ENCODE assay signal across 24 cellular contexts in genomic region chr6:35907750-35908149, GRCh38.
"Had no signal": no experiment of that assay in that cellular context is flagged by ENCODE, and none has a peak within 500 bp of the region (broad histone marks: within the 10 kb centered on the region; RNA-seq: fewer than 3 reads in every experiment).

No MANE protein-coding gene starts in this region.

- H3K4me3 Mint-ChIP-seq: activated CD4-positive, alpha-beta T cell treated with anti-CD3 and anti-CD28 coated beads, Interleukin-2, amount 10 ng/mL, durations not matched to agents 7 days and 5 days; activated CD8-positive, alpha-beta memory T cell treated with anti-CD3 and anti-CD28 coated beads, Interleukin-2, amount 10 ng/mL, durations not matched to agents 7 days and 5 days; activated CD8-positive, alpha-beta T cell treated with anti-CD3 and anti-CD28 coated beads for 36 hours; activated naive CD4-positive, alpha-beta T cell treated with anti-CD3 and anti-CD28 coated beads, Interleukin-2, amount 50 U/mL, for 24 hours; activated T-helper 1 cell treated with anti-CD3 and anti-CD28 coated beads, Interleukin-12 subunit alpha, Interleukin-12 subunit beta, Interleukin-2, Interleukin-4 antibody, amounts not matched to agents 30 ng/mL and 10 ng/mL and 1 ng/mL, durations not matched to agents 14 hours and 24 hours and 36 hours; dendritic cell treated with granulocyte-macrophage colony-stimulating factor and Interleukin-4, amounts not matched to agents 40 ng/mL and 50 ng/mL, for 4 days; immature natural killer cell; neural crest cell; stimulated activated naive B cell treated with anti-CD40 and anti-IgM and Interleukin-4, amounts not matched to agents 10 μg/mL and 1 μg/mL and 100 μg/mL, for 72 hours had no signal

- H3K4me1 Mint-ChIP-seq: neural crest cell had no signal

- H3K27me3 Mint-ChIP-seq: activated CD4-positive, alpha-beta T cell treated with anti-CD3 and anti-CD28 coated beads, Interleukin-2, amount 10 ng/mL, durations not matched to agents 7 days and 5 days; activated CD8-positive, alpha-beta memory T cell treated with anti-CD3 and anti-CD28 coated beads, Interleukin-2, amount 10 ng/mL, durations not matched to agents 7 days and 5 days; activated CD8-positive, alpha-beta T cell treated with anti-CD3 and anti-CD28 coated beads for 36 hours; activated naive CD4-positive, alpha-beta T cell treated with anti-CD3 and anti-CD28 coated beads, Interleukin-2, amount 50 U/mL, for 24 hours; dendritic cell treated with granulocyte-macrophage colony-stimulating factor and Interleukin-4, amounts not matched to agents 40 ng/mL and 50 ng/mL, for 4 days; naive B cell; stimulated activated naive B cell treated with anti-CD40 and anti-IgM and Interleukin-4, amounts not matched to agents 10 μg/mL and 1 μg/mL and 100 μg/mL, for 72 hours had no signal

- H3K27ac Mint-ChIP-seq: activated CD4-positive, alpha-beta T cell treated with anti-CD3 and anti-CD28 coated beads, Interleukin-2, amount 10 ng/mL, durations not matched to agents 7 days and 5 days; activated CD8-positive, alpha-beta memory T cell treated with anti-CD3 and anti-CD28 coated beads, Interleukin-2, amount 10 ng/mL, durations not matched to agents 7 days and 5 days; activated CD8-positive, alpha-beta T cell treated with anti-CD3 and anti-CD28 coated beads for 36 hours; activated naive CD4-positive, alpha-beta T cell treated with anti-CD3 and anti-CD28 coated beads, Interleukin-2, amount 50 U/mL, for 24 hours; activated T-helper 1 cell treated with anti-CD3 and anti-CD28 coated beads, Interleukin-12 subunit alpha, Interleukin-12 subunit beta, Interleukin-2, Interleukin-4 antibody, amounts not matched to agents 30 ng/mL and 10 ng/mL and 1 ng/mL, durations not matched to agents 14 hours and 24 hours and 36 hours; dendritic cell treated with granulocyte-macrophage colony-stimulating factor and Interleukin-4, amounts not matched to agents 40 ng/mL and 50 ng/mL, for 4 days; stimulated activated naive B cell treated with anti-CD40 and anti-IgM and Interleukin-4, amounts not matched to agents 10 μg/mL and 1 μg/mL and 100 μg/mL, for 72 hours had no signal

- ATAC-seq: activated CD4-positive, CD25-positive, alpha-beta regulatory T cell treated with anti-CD3 and anti-CD28 coated beads, Interleukin-2, amount 50 U/mL, for 24 hours; activated CD8-positive, alpha-beta memory T cell treated with anti-CD3 and anti-CD28 coated beads, Interleukin-2, amount 10 ng/mL, durations not matched to agents 7 days and 5 days; activated CD8-positive, alpha-beta T cell treated with anti-CD3 and anti-CD28 coated beads for 36 hours; foreskin keratinocyte; left lobe of liver; lower lobe of right lung; stimulated activated naive B cell treated with anti-CD40 and anti-IgM and Interleukin-4, amounts not matched to agents 10 μg/mL and 1 μg/mL and 100 μg/mL, for 72 hours had no signal

- DNase-seq: activated CD4-positive, alpha-beta T cell treated with anti-CD3 and anti-CD28 coated beads, Interleukin-2, amount 10 ng/mL, durations not matched to agents 7 days and 5 days; activated CD8-positive, alpha-beta memory T cell treated with anti-CD3 and anti-CD28 coated beads, Interleukin-2, amount 10 ng/mL, durations not matched to agents 7 days and 5 days; activated CD8-positive, alpha-beta T cell treated with anti-CD3 and anti-CD28 coated beads for 36 hours; activated gamma-delta T cell treated with Interleukin-2 at 50 U/mL for 16 hours; adrenal gland; brain microvascular endothelial cell; caudate nucleus; effector CD4-positive, alpha-beta T cell; foreskin keratinocyte; immature natural killer cell; lower lobe of right lung; naive B cell; posterior cingulate gyrus; sigmoid colon; stimulated activated CD4-positive, alpha-beta T cell treated with anti-CD3 and anti-CD28 coated beads, Interleukin-15, amount 100 ng/mL, for 24 hours; stimulated activated naive B cell treated with anti-CD40 and anti-IgM and Interleukin-4, amounts not matched to agents 10 μg/mL and 1 μg/mL and 100 μg/mL, for 72 hours; T-helper 9 cell; transverse colon had no signal
